In the genomic region with DNA sequence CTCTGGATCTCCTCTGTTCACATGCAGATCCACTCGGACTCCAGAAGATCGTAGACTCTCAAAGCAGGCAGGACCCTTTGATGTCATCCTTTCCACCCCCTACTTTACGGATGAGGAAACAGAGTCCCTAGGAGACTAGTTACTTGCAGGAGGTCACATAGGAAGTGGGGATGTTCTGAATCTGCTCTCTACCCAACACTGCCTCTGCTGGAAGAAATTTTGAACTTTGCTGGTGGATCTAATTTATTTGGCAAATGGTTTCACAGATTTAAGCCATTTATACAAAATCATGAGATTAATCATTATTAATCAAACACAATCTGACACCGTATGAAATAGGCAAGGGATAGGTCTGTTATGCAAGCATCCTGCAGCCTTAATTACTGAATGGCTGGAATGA, we compare ENCODE assay signal across 9 cellular contexts. TPM values are rescaled to one million over a fixed set of nuclear protein-coding genes. Genes with fewer than 3 reads are reported as not detected.
DNase-seq lines count a peak whose midpoint lies in the region; ATAC-seq, FAIRE-seq and TF ChIP-seq lines count a peak whose summit lies in the region.
"Had no signal": no experiment of that assay in that cellular context is flagged by ENCODE, and none has a peak within 500 bp of the region (broad histone marks: within the 10 kb centered on the region; RNA-seq: fewer than 3 reads in every experiment).

No MANE protein-coding gene starts in this region.

- no peak overlapping the region for H3K4me2 ChIP-seq in astrocyte (ENCODE audit: low read length)

- H3K4me1 ChIP-seq in astrocyte (ENCODE audit: insufficient read depth, low read length): no peaks in the 10 kb centered on the region

- H3K9me3 ChIP-seq in astrocyte (ENCODE audit: insufficient read depth, low read depth, low read length): no peaks in the 10 kb centered on the region

- no peak overlapping the region for H3K27ac Mint-ChIP-seq in astrocyte (ENCODE audit: unreplicated experiment)
- no peak overlapping the region for H3K27ac Mint-ChIP-seq in activated CD4-positive, alpha-beta memory T cell treated with anti-CD3 and anti-CD28 coated beads for 36 hours

- ATAC-seq in GM21381 (IDR thresholded peaks at IDR 0.05; ENCODE audit: unreplicated experiment): no peak
- ATAC-seq in stimulated activated naive CD8-positive, alpha-beta T cell treated with anti-CD3 and anti-CD28 coated beads, Interleukin-15, Interleukin-2, amounts not matched to agents 100 U/mL and 50 U/mL, for 24 hours: no peak

- no peak overlapping the region for H3K4me3 ChIP-seq in AG10803 (ENCODE audit: low read length)
- no peak overlapping the region for H3K4me3 ChIP-seq in astrocyte (ENCODE audit: insufficient read depth, low read depth, low read length)

- no peak overlapping the region for H3K4me3 Mint-ChIP-seq in astrocyte (ENCODE audit: unreplicated experiment)
- H3K4me3 Mint-ChIP-seq in activated CD4-positive, alpha-beta memory T cell treated with anti-CD3 and anti-CD28 coated beads for 36 hours: no peak overlapping the region

- no peaks in the 10 kb centered on the region for H3K9me3 Mint-ChIP-seq in astrocyte (ENCODE audit: unreplicated experiment)
- no peaks in the 10 kb centered on the region for H3K9me3 Mint-ChIP-seq in activated CD4-positive, alpha-beta memory T cell treated with anti-CD3 and anti-CD28 coated beads for 36 hours

- no peak overlapping the region for H2AFZ ChIP-seq in astrocyte (ENCODE audit: low read depth, low read length)

- no peak overlapping the region for H3K9ac ChIP-seq in astrocyte (ENCODE audit: low read length)

- no peaks in the 10 kb centered on the region for H3K36me3 ChIP-seq in astrocyte (ENCODE audit: insufficient read depth, low read length)

- intact Hi-C loops in activated CD4-positive, alpha-beta memory T cell treated with anti-CD3 and anti-CD28 coated beads for 36 hours (cut with micrococcal nuclease): loop anchor here (1.0 to 5.0 kb wide), 5 partner anchors 164 to 853 kb away; a partner anchor contains a TSS

- no peaks in the 10 kb centered on the region for H3K36me3 Mint-ChIP-seq in astrocyte (ENCODE audit: low read depth, unreplicated experiment)
- H3K36me3 Mint-ChIP-seq in activated CD4-positive, alpha-beta memory T cell treated with anti-CD3 and anti-CD28 coated beads for 36 hours: no peaks in the 10 kb centered on the region

- no peak overlapping the region for H3K27ac ChIP-seq in astrocyte (ENCODE audit: low read depth, low read length)
- H3K27ac ChIP-seq: epithelial cell of prostate had no signal

- peak; percentile 43 for DNase-seq in AG10803 (ENCODE audit: low read depth)
- DNase-seq in HT1080 (ENCODE audit: low read depth): peak; percentile 34
- peak; percentile 9 for DNase-seq in astrocyte (ENCODE audit: low read depth)
- peak; percentile 58 for DNase-seq in left kidney (ENCODE audit: low read depth, low spot score)
- no peak for DNase-seq in GM12891 (ENCODE audit: insufficient read length, low spot score)
- DNase-seq in activated CD4-positive, alpha-beta memory T cell treated with anti-CD3 and anti-CD28 coated beads for 36 hours: no peak
- no peak for DNase-seq in stimulated activated naive CD8-positive, alpha-beta T cell treated with anti-CD3 and anti-CD28 coated beads, Interleukin-15, Interleukin-2, amounts not matched to agents 100 U/mL and 50 U/mL, for 24 hours

- peak; percentile 66 for TF ChIP-seq CTCF in AG10803 (conservative IDR thresholded peaks at IDR 0.05; ENCODE audit: low read length)
- peak; percentile 67 for TF ChIP-seq CTCF in astrocyte (IDR thresholded peaks at IDR 0.05; ENCODE audit: insufficient read depth, low read depth, low read length)

- FAIRE-seq in astrocyte (lab: Jason Lieb, UNC) (no peak), GM12891 (lab: Jason Lieb, UNC) (no peak)

- POLR2A ChIA-PET in activated CD4-positive, alpha-beta memory T cell treated with anti-CD3 and anti-CD28 coated beads for 36 hours (lab: Charles Lee): no interaction called here

- CTCF ChIA-PET in activated CD4-positive, alpha-beta memory T cell treated with anti-CD3 and anti-CD28 coated beads for 36 hours (lab: Charles Lee): interaction anchor here (1.0 to 5.7 kb wide), 17 partner anchors 9 to 1021 kb away, joined by 3 to 101 read pairs (median 5); no protein-coding TSS in a partner anchor

- no peaks in the 10 kb centered on the region for H3K79me2 ChIP-seq in astrocyte (ENCODE audit: insufficient read depth, low read length)

- H3K27me3 ChIP-seq in astrocyte (ENCODE audit: insufficient read depth, low read length): peaks cover under 1% of the 10 kb centered on the region

- H4K20me1 ChIP-seq in astrocyte (ENCODE audit: insufficient read depth, low read length): no peaks in the 10 kb centered on the region

- peaks cover 2% of the 10 kb centered on the region for H3K4me1 Mint-ChIP-seq in astrocyte (ENCODE audit: low read depth, unreplicated experiment)
- no peaks in the 10 kb centered on the region for H3K4me1 Mint-ChIP-seq in activated CD4-positive, alpha-beta memory T cell treated with anti-CD3 and anti-CD28 coated beads for 36 hours (ENCODE audit: low read depth)

- peaks cover 8% of the 10 kb centered on the region for H3K27me3 Mint-ChIP-seq in astrocyte (ENCODE audit: low read depth, unreplicated experiment)
- H3K27me3 Mint-ChIP-seq in activated CD4-positive, alpha-beta memory T cell treated with anti-CD3 and anti-CD28 coated beads for 36 hours: peaks cover 5% of the 10 kb centered on the region

- no peak for TF ChIP-seq POLR2A in GM12891 (IDR thresholded peaks at IDR 0.05; ENCODE audit: low read depth, low read length)

TF ChIP-seq in GM12891, 5 proteins besides CTCF, POLR2A, EP300 and RAD21:
- no peak for TF ChIP-seq POU2F2 (IDR thresholded peaks at IDR 0.05; ENCODE audit: low read depth, low read length)
- TF ChIP-seq SPI1 (IDR thresholded peaks at IDR 0.05; ENCODE audit: low read depth, low read length): no peak
- TF ChIP-seq PAX5 (IDR thresholded peaks at IDR 0.05; ENCODE audit: insufficient read depth, low read length, severe bottlenecking): no peak
- TF ChIP-seq TAF1 (IDR thresholded peaks at IDR 0.05; ENCODE audit: low read depth, low read length): no peak
- no peak for TF ChIP-seq POLR2AphosphoS5 (IDR thresholded peaks at IDR 0.05; ENCODE audit: low read depth, low read length)
TF ChIP-seq in GM12891: peak in this region for 0.

RNA-seq across cellular contexts. Expression of a gene that starts 55.0 kb away (rescaled TPM):
- 30.8 and 33.5 TPM in 2 replicates for total RNA-seq in HT1080 (2014; rRNA removed; shearing (Covaris generic))
- 15.3 and 17.6 TPM in 2 replicates for polyA plus RNA-seq in HT1080 (2015; cell fraction: cytosol; rRNA removed)
- 38.7 and 38.9 TPM in 2 replicates for polyA plus RNA-seq in HT1080 (2015; cell fraction: nucleus; rRNA removed)
- 49.5 and 53.0 TPM in 2 replicates for total RNA-seq in astrocyte
- polyA plus RNA-seq in GM12891 (2012; ENCODE audit: low read depth, missing spikeins): 25.3 TPM
- total RNA-seq in activated CD4-positive, alpha-beta memory T cell treated with anti-CD3 and anti-CD28 coated beads for 36 hours: 10 to 100 TPM; 58.5 to 64.0 TPM

Comparison
In these comparisons a context has a peak if more than half of its experiments do, and no peak if none do; other contexts are left out.
1. DNase-seq: peak in AG10803 (single experiment), HT1080 (single experiment), astrocyte (single experiment) and left kidney (single experiment); none in GM12891 (single experiment), activated CD4-positive, alpha-beta memory T cell treated with anti-CD3 and anti-CD28 coated beads for 36 hours (single experiment) and stimulated activated naive CD8-positive, alpha-beta T cell treated with anti-CD3 and anti-CD28 coated beads, Interleukin-15, Interleukin-2, amounts not matched to agents 100 U/mL and 50 U/mL, for 24 hours (single experiment).